ENCODE assay signal across 9 cellular contexts in the genomic region with DNA sequence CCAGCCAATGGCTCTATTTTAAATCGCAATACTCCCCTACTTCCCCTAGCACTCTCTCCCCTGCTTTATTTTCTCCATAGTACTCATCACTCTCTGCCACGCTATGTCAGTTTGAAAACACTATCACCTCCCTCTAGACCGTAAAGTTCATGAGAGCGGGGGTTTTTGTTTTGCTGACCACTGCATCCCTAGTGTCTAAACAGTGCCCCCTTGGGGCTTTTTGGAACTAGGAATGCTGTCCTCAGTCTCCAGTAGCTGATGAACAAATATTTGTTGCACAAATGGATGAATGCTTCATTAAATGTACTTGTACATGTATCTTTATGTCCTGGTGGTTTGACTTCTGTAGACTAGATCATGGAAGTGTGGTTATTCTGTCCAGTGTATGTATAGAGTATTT. TPM values are rescaled to one million over a fixed set of nuclear protein-coding genes. Genes with fewer than 3 reads are reported as not detected.
DNase-seq lines count a peak whose midpoint lies in the region; ATAC-seq, FAIRE-seq and TF ChIP-seq lines count a peak whose summit lies in the region.
"Had no signal": no experiment of that assay in that cellular context is flagged by ENCODE, and none has a peak within 500 bp of the region (broad histone marks: within the 10 kb centered on the region; RNA-seq: fewer than 3 reads in every experiment).

No MANE protein-coding gene starts in this region.

- H3K4me3 Mint-ChIP-seq in CD8-positive, alpha-beta memory T cell: no peak overlapping the region

- peaks cover 0 to 1% (median 0%) of the 10 kb centered on the region in 5 donors for H3K9me3 Mint-ChIP-seq in CD8-positive, alpha-beta memory T cell

- no peak overlapping the region for H3K27ac ChIP-seq in foreskin keratinocyte
- H3K27ac ChIP-seq in CD8-positive, alpha-beta memory T cell (ENCODE audit: low read depth, low read length): no peak overlapping the region

- peaks cover under 1% of the 10 kb centered on the region for H3K4me1 ChIP-seq in foreskin keratinocyte
- no peaks in the 10 kb centered on the region for H3K4me1 ChIP-seq in CD8-positive, alpha-beta memory T cell (ENCODE audit: insufficient read depth, low read length)

- H3K27ac Mint-ChIP-seq in CD8-positive, alpha-beta memory T cell: no peak overlapping the region

- no peaks in the 10 kb centered on the region for H3K36me3 Mint-ChIP-seq in CD8-positive, alpha-beta memory T cell

- H3K4me1 Mint-ChIP-seq in CD8-positive, alpha-beta memory T cell: no peaks in the 10 kb centered on the region

- TF ChIP-seq CTCF in GM12873 (IDR thresholded peaks at IDR 0.05; ENCODE audit: insufficient read depth, low read depth, low read length, missing control alignments): peak; percentile 10
- TF ChIP-seq CTCF in foreskin keratinocyte (conservative IDR thresholded peaks at IDR 0.05): peak; percentile 51

- no peaks in the 10 kb centered on the region for H3K36me3 ChIP-seq in CD8-positive, alpha-beta memory T cell (ENCODE audit: insufficient read depth, low read length)

- no peak overlapping the region for H3K4me3 ChIP-seq in CD8-positive, alpha-beta memory T cell (ENCODE audit: low read length)

- H3K27me3 ChIP-seq in foreskin keratinocyte: peaks cover 29% of the 10 kb centered on the region
- H3K27me3 ChIP-seq in CD8-positive, alpha-beta memory T cell (ENCODE audit: insufficient read depth, low read length, poor library complexity, severe bottlenecking): peaks cover 11% of the 10 kb centered on the region

- no peak for ATAC-seq in foreskin keratinocyte
- no peak for ATAC-seq in HG02852 (IDR thresholded peaks at IDR 0.05; ENCODE audit: unreplicated experiment)
- ATAC-seq in HG03039 (IDR thresholded peaks at IDR 0.05; ENCODE audit: unreplicated experiment): no peak

- no peak for FAIRE-seq in RCC 7860 (lab: Jason Lieb, UNC)

- CTCF ChIA-PET in CD8-positive, alpha-beta memory T cell (lab: Charles Lee): no interaction called here

- H3K27me3 Mint-ChIP-seq in CD8-positive, alpha-beta memory T cell: peaks cover 23 to 53% of the 10 kb centered on the region in 2 donors

- DNase-seq in RCC 7860 (ENCODE audit: low spot score) (peak; percentile 26), foreskin keratinocyte (no peak), renal cortical epithelial cell (ENCODE audit: low read depth) (peak; percentile 26), NCI-H2029 (lab: John Stamatoyannopoulos, UW) (no peak)
- DNase-seq in CD8-positive, alpha-beta memory T cell: no peak
- DNase-seq: activated CD4-positive, alpha-beta T cell treated with anti-CD3 and anti-CD28 coated beads for 1 hour had no signal

- POLR2A ChIA-PET in CD8-positive, alpha-beta memory T cell (lab: Charles Lee): no interaction called here

- H3K9me3 ChIP-seq in CD8-positive, alpha-beta memory T cell (ENCODE audit: low read length): no peaks in the 10 kb centered on the region

RNA-seq across cellular contexts. Expression of a gene that starts 44.2 kb away (rescaled TPM):
- total RNA-seq in foreskin keratinocyte (not detected in 2 replicates), renal cortical epithelial cell (4.3 and 12.9 TPM in 2 replicates)
- not detected in 2 replicates for polyA plus RNA-seq in foreskin keratinocyte
- total RNA-seq in CD8-positive, alpha-beta memory T cell: not detected
- polyA plus RNA-seq in CD8-positive, alpha-beta memory T cell: not detected

Comparison
In these comparisons a context has a peak if more than half of its experiments do, and no peak if none do; other contexts are left out.
1. DNase-seq: peak in RCC 7860 (single experiment) and renal cortical epithelial cell (single experiment); none in foreskin keratinocyte (0 of 2), NCI-H2029 (single experiment) and CD8-positive, alpha-beta memory T cell (0 of 5).